In the genomic region with DNA sequence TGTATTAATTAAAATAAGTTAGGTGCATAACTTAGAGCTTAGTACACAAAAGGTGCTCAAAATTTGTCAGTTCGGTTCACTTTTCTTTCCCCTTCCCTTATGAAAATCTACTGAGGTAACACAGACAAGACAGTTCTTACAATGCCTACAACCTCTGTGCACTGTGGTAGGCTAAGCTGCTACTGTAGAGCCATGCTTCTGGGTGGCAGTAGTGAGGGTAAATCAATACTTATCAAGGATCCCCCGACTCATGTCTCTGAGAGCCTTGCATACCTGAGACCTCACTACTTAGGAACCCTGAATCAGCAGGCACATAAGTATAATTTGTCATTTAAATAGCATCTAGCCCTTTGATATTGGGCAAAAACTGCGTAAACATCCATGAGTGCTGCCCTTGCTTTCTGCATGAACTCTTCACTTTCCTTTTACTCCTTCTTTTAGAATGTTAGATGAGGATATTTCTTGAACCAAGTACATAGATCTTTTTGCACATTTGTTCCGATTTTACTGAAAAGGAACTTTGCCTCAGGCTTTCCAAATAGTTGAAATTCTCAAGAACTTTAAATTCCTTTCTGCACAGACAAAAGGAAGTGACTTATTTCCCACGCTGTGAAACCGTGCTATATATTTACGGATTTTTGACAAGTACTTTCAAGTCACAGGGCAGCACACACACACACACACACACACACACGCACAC, we compare ENCODE assay signal across 20 cellular contexts.
DNase-seq lines count a peak whose midpoint lies in the region; ATAC-seq, FAIRE-seq and TF ChIP-seq lines count a peak whose summit lies in the region.
"Had no signal": no experiment of that assay in that cellular context is flagged by ENCODE, and none has a peak within 500 bp of the region (broad histone marks: within the 10 kb centered on the region; RNA-seq: fewer than 3 reads in every experiment).

No MANE protein-coding gene starts in this region.

- no peak overlapping the region for H3K4me3 ChIP-seq in uterus
- no peak overlapping the region for H3K4me3 ChIP-seq in right cardiac atrium (ENCODE audit: low read length)
- H3K4me3 ChIP-seq: gastroesophageal sphincter, sigmoid colon had no signal

- peak; percentile 4 for DNase-seq in NOMO-1 treated with DMSO at 0.1 percent for 48 hours (lab: John Stamatoyannopoulos, UW; ENCODE audit: unreplicated experiment)
- DNase-seq in NOMO-1 treated with dmso at 0.1 percent for 144 hours (lab: John Stamatoyannopoulos, UW; ENCODE audit: unreplicated experiment): no peak
- DNase-seq in astrocyte of the hippocampus (ENCODE audit: low read depth, low spot score): peak; percentile 65
- peak; percentile 84 for DNase-seq in iris pigment epithelial cell (ENCODE audit: low read depth)
- DNase-seq in uterus: no peak
- no peak for DNase-seq in NCI-H128 (lab: John Stamatoyannopoulos, UW; ENCODE audit: unreplicated experiment)
- DNase-seq in right cardiac atrium: no peak
- no peak for DNase-seq in GM19239 (ENCODE audit: insufficient read length, low spot score)
- DNase-seq: activated CD4-positive, alpha-beta T cell treated with anti-CD3 and anti-CD28 coated beads for 48 hours; activated naive CD8-positive, alpha-beta T cell treated with anti-CD3 and anti-CD28 coated beads, Interleukin-2, amount 50 U/mL, for 24 hours; activated T-cell treated with anti-CD3 and anti-CD28 coated beads, Interleukin-2, amount 50 U/mL, for 1 hour; Calu3; left colon; natural killer cell; NCI-H1417; NCI-H2227 treated with DMSO at 0.1 percent for 48 hours; sigmoid colon; T-helper 17 cell had no signal

- no peak for FAIRE-seq in GM19239 (lab: Jason Lieb, UNC)

- H3K27ac ChIP-seq in uterus (no peak overlapping the region), right cardiac atrium (ENCODE audit: low read length) (no peak overlapping the region)
- H3K27ac ChIP-seq: 22Rv1, gastroesophageal sphincter, sigmoid colon had no signal

- intact Hi-C loops in uterus (cut with DNase I; ENCODE audit: low total_unique reads) (no loop called here), right cardiac atrium (cut with DNase I) (no loop called here)

- H3K9me3 ChIP-seq in uterus: no peaks in the 10 kb centered on the region
- no peaks in the 10 kb centered on the region for H3K9me3 ChIP-seq in right cardiac atrium (ENCODE audit: control insufficient read depth, low read length)
- H3K9me3 ChIP-seq: gastroesophageal sphincter, sigmoid colon had no signal

- no peak for ATAC-seq in right cardiac atrium
- ATAC-seq: activated naive CD8-positive, alpha-beta T cell treated with anti-CD3 and anti-CD28 coated beads, Interleukin-2, amount 50 U/mL, for 24 hours; gastroesophageal sphincter; left colon; natural killer cell; T-helper 17 cell had no signal

- H3K4me1 ChIP-seq in uterus (no peaks in the 10 kb centered on the region), right cardiac atrium (ENCODE audit: control insufficient read depth, insufficient read depth, low read length) (no peaks in the 10 kb centered on the region)
- H3K4me1 ChIP-seq: gastroesophageal sphincter, sigmoid colon had no signal

- TF ChIP-seq CTCF in uterus (IDR thresholded peaks at IDR 0.05): no peak

- H3K36me3 ChIP-seq in uterus: no peaks in the 10 kb centered on the region
- H3K36me3 ChIP-seq: gastroesophageal sphincter, sigmoid colon had no signal

- 52% methylated on average over 8 of the region's 8 CpGs for WGBS in right cardiac atrium

- TF ChIP-seq POLR2A in uterus (IDR thresholded peaks at IDR 0.05): no peak

- H3K27me3 ChIP-seq in uterus (no peaks in the 10 kb centered on the region), right cardiac atrium (ENCODE audit: control insufficient read depth, insufficient read depth) (no peaks in the 10 kb centered on the region)
- H3K27me3 ChIP-seq: gastroesophageal sphincter, sigmoid colon had no signal

Comparison
In these comparisons a context has a peak if more than half of its experiments do, and no peak if none do; other contexts are left out.
1. DNase-seq: peak in NOMO-1 treated with DMSO at 0.1 percent for 48 hours (single experiment), astrocyte of the hippocampus (single experiment) and iris pigment epithelial cell (single experiment); none in NOMO-1 treated with dmso at 0.1 percent for 144 hours (single experiment), uterus (0 of 2), NCI-H128 (single experiment), right cardiac atrium (0 of 3) and GM19239 (single experiment).